In genomic region chr5:59517926-59518585, GRCh38 we compare ENCODE assay signal across 14 cellular contexts.
A peak's percentile ranks its signal among the peaks of the same experiment; 100 is the strongest.
DNase-seq lines count a peak whose midpoint lies in the region; ATAC-seq and TF ChIP-seq lines count a peak whose summit lies in the region.
"Had no signal": no experiment of that assay in that cellular context is flagged by ENCODE, and none has a peak within 500 bp of the region (broad histone marks: within the 10 kb centered on the region; RNA-seq: fewer than 3 reads in every experiment).

No MANE protein-coding gene starts in this region.

- H3K4me3 ChIP-seq in PC-3 (ENCODE audit: low read length) (peak overlapping the region; percentile 48; the same call in 1 of the 2 replicates), epithelial cell of esophagus (ENCODE audit: low read length) (no peak overlapping the region), lower leg skin (ENCODE audit: low read depth, poor library complexity, severe bottlenecking) (no peak overlapping the region), thyroid gland (replicated peaks in 1 of 3) (no peak overlapping the region)
- H3K4me3 ChIP-seq: stomach had no signal

- 48 to 52% methylated on average over 3 of the region's 3 CpGs for WGBS in lower leg skin, 2 donors
- WGBS in thyroid gland, 2 donors = 71 to 81% methylated on average over 3 of the region's 3 CpGs

- ATAC-seq in PC-3 = peak; percentile 95
- no peak for ATAC-seq in HG02885 (IDR thresholded peaks at IDR 0.05; ENCODE audit: poor library complexity, unreplicated experiment)

- H3K4me2 ChIP-seq in PC-3 (ENCODE audit: low read length) = peak overlapping the region; percentile 78

- DNase-seq in Daoy (ENCODE audit: low read depth) (peak; percentile 58), PC-3 (peak; percentile 78), epithelial cell of esophagus (ENCODE audit: low read depth) (peak; percentile 71), osteocyte (ENCODE audit: extremely low spot score, unreplicated experiment) (no peak), lower leg skin (ENCODE audit: low spot score in 2 of 2) (no peak), DMS153 (lab: John Stamatoyannopoulos, UW) (no peak), thyroid gland (no peak)
- DNase-seq: activated B cell treated with CpG ODN at 0.5 μM for 24 hours, activated T-cell treated with anti-CD3 and anti-CD28 coated beads for 4 hours, aorta, NCI-H1436 treated with DMSO at 0.1 percent for 48 hours, NCI-H82, stomach had no signal

- no peaks in the 10 kb centered on the region for H3K79me2 ChIP-seq in PC-3 (ENCODE audit: low read length)

- no peaks in the 10 kb centered on the region for H3K9me2 ChIP-seq in PC-3 (replicated peaks; ENCODE audit: low read length)

- H3K9ac ChIP-seq in PC-3 (ENCODE audit: low read length) = peak overlapping the region; percentile 58

- H3K27me3 ChIP-seq in PC-3 (ENCODE audit: low read length) (no peaks in the 10 kb centered on the region), thyroid gland (no peaks in the 10 kb centered on the region)
- H3K27me3 ChIP-seq: stomach had no signal

- no peaks in the 10 kb centered on the region for H3K9me3 Mint-ChIP-seq in osteocyte (ENCODE audit: unreplicated experiment)

- no peaks in the 10 kb centered on the region for H3K9me3 ChIP-seq in PC-3 (ENCODE audit: low read length)
- H3K9me3 ChIP-seq in thyroid gland = peaks cover 5% of the 10 kb centered on the region
- H3K9me3 ChIP-seq: stomach had no signal

- TF ChIP-seq POLR2A in lower leg skin (IDR thresholded peaks at IDR 0.05) = no peak
- TF ChIP-seq POLR2A in thyroid gland (IDR thresholded peaks at IDR 0.05) = no peak

- peak overlapping the region; percentile 88 for H3K27ac ChIP-seq in PC-3 (ENCODE audit: low read length)
- H3K27ac ChIP-seq in thyroid gland = no peak overlapping the region
- H3K27ac ChIP-seq: stomach had no signal

- H3K27me3 Mint-ChIP-seq in osteocyte (ENCODE audit: unreplicated experiment) = no peaks in the 10 kb centered on the region
- H3K27me3 Mint-ChIP-seq: activated B cell treated with CpG ODN at 0.5 μM for 24 hours had no signal

- TF ChIP-seq CTCF in PC-3 (conservative IDR thresholded peaks at IDR 0.05; ENCODE audit: low read depth, low read length) (no peak), epithelial cell of esophagus (IDR thresholded peaks at IDR 0.05; ENCODE audit: insufficient read depth, low read depth, low read length, missing control alignments) (no peak), osteocyte (IDR thresholded peaks at IDR 0.05) (no peak), lower leg skin (IDR thresholded peaks at IDR 0.05) (no peak), thyroid gland (IDR thresholded peaks at IDR 0.05) (no peak)

- CTCF ChIA-PET in PC-3 (lab: Charles Lee) = interaction anchor here (0.7 kb wide), 1 partner anchor 472 kb away, joined by 5 read pairs; no protein-coding TSS in a partner anchor

- no peaks in the 10 kb centered on the region for H3K36me3 ChIP-seq in PC-3 (ENCODE audit: low read depth, low read length)
- no peaks in the 10 kb centered on the region for H3K36me3 ChIP-seq in thyroid gland
- H3K36me3 ChIP-seq: stomach had no signal

- peaks cover 6% of the 10 kb centered on the region for H3K4me1 Mint-ChIP-seq in osteocyte (ENCODE audit: unreplicated experiment)
- H3K4me1 Mint-ChIP-seq: activated B cell treated with CpG ODN at 0.5 μM for 24 hours had no signal

- BruUV-seq in PC-3 (replicated peaks; lab: Mats Ljungman, UMichigan) = no TSS peak

- H3F3A ChIP-seq in PC-3 (ENCODE audit: low read length, unreplicated experiment) = no peaks in the 10 kb centered on the region

- no peaks in the 10 kb centered on the region for H3K36me3 Mint-ChIP-seq in osteocyte (ENCODE audit: unreplicated experiment)

- H3K27ac Mint-ChIP-seq in osteocyte (ENCODE audit: unreplicated experiment) = peak overlapping the region; percentile 43
- H3K27ac Mint-ChIP-seq: activated B cell treated with CpG ODN at 0.5 μM for 24 hours had no signal

- POLR2A ChIA-PET in PC-3 (lab: Charles Lee; ENCODE audit: unreplicated experiment) = no interaction called here

- no peak overlapping the region for H2AFZ ChIP-seq in PC-3 (ENCODE audit: low read length)

- intact Hi-C loops in PC-3 (cut with micrococcal nuclease) = loop anchor here (5.0 kb wide), 3 partner anchors 49 to 279 kb away; no protein-coding TSS in a partner anchor
- intact Hi-C loops in lower leg skin (cut with DNase I; ENCODE audit: low total_unique reads) = no loop called here
- intact Hi-C loops in thyroid gland (cut with DNase I) = no loop called here

- no peak overlapping the region for H3K4me3 Mint-ChIP-seq in osteocyte (ENCODE audit: unreplicated experiment)
- H3K4me3 Mint-ChIP-seq: activated B cell treated with CpG ODN at 0.5 μM for 24 hours had no signal

- H3K4me1 ChIP-seq in PC-3 (ENCODE audit: insufficient read depth, low read length) (peaks cover 39% of the 10 kb centered on the region), thyroid gland (no peaks in the 10 kb centered on the region)

- no peaks in the 10 kb centered on the region for H4K20me1 ChIP-seq in PC-3 (ENCODE audit: low read length)

Comparison
In these comparisons a context has a peak if more than half of its experiments do, and no peak if none do; other contexts are left out.
1. DNase-seq: peak in Daoy (single experiment), PC-3 (single experiment) and epithelial cell of esophagus (single experiment); none in osteocyte (single experiment), lower leg skin (0 of 2), DMS153 (single experiment) and thyroid gland (0 of 2).